In the genomic region with DNA sequence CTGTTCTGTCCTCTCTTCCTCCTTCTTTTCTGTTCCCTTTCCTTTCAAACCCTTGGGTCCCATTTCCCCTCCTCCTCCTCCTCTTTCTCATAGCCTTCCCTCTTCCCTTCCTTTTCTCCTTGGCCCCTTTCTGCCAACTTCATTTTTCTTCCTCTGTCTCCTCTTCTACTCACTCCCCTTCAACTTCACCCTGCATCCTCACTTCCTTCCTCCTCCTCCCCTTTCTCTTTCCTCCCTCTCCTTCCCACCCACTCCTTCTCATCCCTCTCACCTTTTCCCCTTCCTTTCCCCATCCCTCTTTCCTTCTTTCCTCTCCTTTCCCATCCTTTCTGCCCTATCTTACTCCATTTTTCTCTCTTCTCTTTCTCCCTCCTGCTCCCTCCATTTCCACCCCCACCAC, we compare ENCODE assay signal across 1 cellular context.
TF ChIP-seq lines count a peak whose summit lies in the region.

No MANE protein-coding gene starts in this region.

TF ChIP-seq in HEK293, 187 proteins besides CTCF, POLR2A, EP300 and RAD21 (continued from another document):
- TF ChIP-seq PRDM1 (tag by site-specific recombination; IDR thresholded peaks at IDR 0.05) (peak; percentile 49; the same call in 1 of the 2 replicates), ZNF366 (tag by site-specific recombination; conservative IDR thresholded peaks at IDR 0.05) (peak; percentile 29), ZNF133 (tag by site-specific recombination; IDR thresholded peaks at IDR 0.05) (no peak), ZNF433 (tag by site-specific recombination; IDR thresholded peaks at IDR 0.05; ENCODE audit: low read depth) (no peak), RBAK (tag by site-specific recombination; IDR thresholded peaks at IDR 0.05) (no peak), ZNF148 (tag by site-specific recombination; IDR thresholded peaks at IDR 0.05; ENCODE audit: borderline replicate concordance) (no peak), ZBTB1 (tag by site-specific recombination; IDR thresholded peaks at IDR 0.05) (no peak), ZNF214 (tag by site-specific recombination; IDR thresholded peaks at IDR 0.05; ENCODE audit: borderline replicate concordance) (no peak), EGR2 (tag by site-specific recombination; IDR thresholded peaks at IDR 0.05; ENCODE audit: low read depth) (peak; percentile 37), ZNF510 (tag by site-specific recombination; IDR thresholded peaks at IDR 0.05; ENCODE audit: insufficient replicate concordance) (no peak), MZF1 (tag by site-specific recombination; IDR thresholded peaks at IDR 0.05; ENCODE audit: borderline replicate concordance) (no peak), ZFP69B (tag by site-specific recombination; IDR thresholded peaks at IDR 0.05) (no peak), ZNF169 (tag by site-specific recombination; IDR thresholded peaks at IDR 0.05) (no peak), ZNF350 (tag by site-specific recombination; IDR thresholded peaks at IDR 0.05) (no peak), HOXC10 (CRISPR knock-in tag; IDR thresholded peaks at IDR 0.05) (no peak), PRDM2 (tag by site-specific recombination; IDR thresholded peaks at IDR 0.05; ENCODE audit: borderline replicate concordance) (no peak), ZNF174 (tag by site-specific recombination; IDR thresholded peaks at IDR 0.05) (no peak), KLF10 (tag by site-specific recombination; IDR thresholded peaks at IDR 0.05) (no peak)
- TF ChIP-seq, protein P1, sequence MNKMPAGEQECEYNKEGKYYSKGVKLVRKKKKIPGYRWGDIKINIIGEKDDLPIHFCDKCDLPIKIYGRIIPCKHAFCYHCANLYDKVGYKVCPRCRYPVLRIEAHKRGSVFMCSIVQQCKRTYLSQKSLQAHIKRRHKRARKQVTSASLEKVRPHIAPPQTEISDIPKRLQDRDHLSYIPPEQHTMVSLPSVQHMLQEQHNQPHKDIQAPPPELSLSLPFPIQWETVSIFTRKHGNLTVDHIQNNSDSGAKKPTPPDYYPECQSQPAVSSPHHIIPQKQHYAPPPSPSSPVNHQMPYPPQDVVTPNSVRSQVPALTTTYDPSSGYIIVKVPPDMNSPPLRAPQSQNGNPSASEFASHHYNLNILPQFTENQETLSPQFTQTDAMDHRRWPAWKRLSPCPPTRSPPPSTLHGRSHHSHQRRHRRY (tag by site-specific recombination; IDR thresholded peaks at IDR 0.05), result no peak
